1 cellular context compared by ENCODE assay signal in genomic region chrX:16930392-16930791, GRCh38.
TF ChIP-seq lines count a peak whose summit lies in the region.

No MANE protein-coding gene starts in this region.

TF ChIP-seq in K562, 482 proteins besides CTCF, POLR2A, EP300 and RAD21 (continued from another document and continues in another):
- TF ChIP-seq, protein P1, sequence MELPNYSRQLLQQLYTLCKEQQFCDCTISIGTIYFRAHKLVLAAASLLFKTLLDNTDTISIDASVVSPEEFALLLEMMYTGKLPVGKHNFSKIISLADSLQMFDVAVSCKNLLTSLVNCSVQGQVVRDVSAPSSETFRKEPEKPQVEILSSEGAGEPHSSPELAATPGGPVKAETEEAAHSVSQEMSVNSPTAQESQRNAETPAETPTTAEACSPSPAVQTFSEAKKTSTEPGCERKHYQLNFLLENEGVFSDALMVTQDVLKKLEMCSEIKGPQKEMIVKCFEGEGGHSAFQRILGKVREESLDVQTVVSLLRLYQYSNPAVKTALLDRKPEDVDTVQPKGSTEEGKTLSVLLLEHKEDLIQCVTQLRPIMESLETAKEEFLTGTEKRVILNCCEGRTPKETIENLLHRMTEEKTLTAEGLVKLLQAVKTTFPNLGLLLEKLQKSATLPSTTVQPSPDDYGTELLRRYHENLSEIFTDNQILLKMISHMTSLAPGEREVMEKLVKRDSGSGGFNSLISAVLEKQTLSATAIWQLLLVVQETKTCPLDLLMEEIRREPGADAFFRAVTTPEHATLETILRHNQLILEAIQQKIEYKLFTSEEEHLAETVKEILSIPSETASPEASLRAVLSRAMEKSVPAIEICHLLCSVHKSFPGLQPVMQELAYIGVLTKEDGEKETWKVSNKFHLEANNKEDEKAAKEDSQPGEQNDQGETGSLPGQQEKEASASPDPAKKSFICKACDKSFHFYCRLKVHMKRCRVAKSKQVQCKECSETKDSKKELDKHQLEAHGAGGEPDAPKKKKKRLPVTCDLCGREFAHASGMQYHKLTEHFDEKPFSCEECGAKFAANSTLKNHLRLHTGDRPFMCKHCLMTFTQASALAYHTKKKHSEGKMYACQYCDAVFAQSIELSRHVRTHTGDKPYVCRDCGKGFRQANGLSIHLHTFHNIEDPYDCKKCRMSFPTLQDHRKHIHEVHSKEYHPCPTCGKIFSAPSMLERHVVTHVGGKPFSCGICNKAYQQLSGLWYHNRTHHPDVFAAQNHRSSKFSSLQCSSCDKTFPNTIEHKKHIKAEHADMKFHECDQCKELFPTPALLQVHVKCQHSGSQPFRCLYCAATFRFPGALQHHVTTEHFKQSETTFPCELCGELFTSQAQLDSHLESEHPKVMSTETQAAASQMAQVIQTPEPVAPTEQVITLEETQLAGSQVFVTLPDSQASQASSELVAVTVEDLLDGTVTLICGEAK (IDR thresholded peaks at IDR 0.05) = no peak
- TF ChIP-seq, protein P1 (CRISPR knock-in tag; IDR thresholded peaks at IDR 0.05) = no peak
- TF ChIP-seq, protein P2, sequence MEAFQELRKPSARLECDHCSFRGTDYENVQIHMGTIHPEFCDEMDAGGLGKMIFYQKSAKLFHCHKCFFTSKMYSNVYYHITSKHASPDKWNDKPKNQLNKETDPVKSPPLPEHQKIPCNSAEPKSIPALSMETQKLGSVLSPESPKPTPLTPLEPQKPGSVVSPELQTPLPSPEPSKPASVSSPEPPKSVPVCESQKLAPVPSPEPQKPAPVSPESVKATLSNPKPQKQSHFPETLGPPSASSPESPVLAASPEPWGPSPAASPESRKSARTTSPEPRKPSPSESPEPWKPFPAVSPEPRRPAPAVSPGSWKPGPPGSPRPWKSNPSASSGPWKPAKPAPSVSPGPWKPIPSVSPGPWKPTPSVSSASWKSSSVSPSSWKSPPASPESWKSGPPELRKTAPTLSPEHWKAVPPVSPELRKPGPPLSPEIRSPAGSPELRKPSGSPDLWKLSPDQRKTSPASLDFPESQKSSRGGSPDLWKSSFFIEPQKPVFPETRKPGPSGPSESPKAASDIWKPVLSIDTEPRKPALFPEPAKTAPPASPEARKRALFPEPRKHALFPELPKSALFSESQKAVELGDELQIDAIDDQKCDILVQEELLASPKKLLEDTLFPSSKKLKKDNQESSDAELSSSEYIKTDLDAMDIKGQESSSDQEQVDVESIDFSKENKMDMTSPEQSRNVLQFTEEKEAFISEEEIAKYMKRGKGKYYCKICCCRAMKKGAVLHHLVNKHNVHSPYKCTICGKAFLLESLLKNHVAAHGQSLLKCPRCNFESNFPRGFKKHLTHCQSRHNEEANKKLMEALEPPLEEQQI (IDR thresholded peaks at IDR 0.05) = no peak
- TF ChIP-seq XRCC4 (IDR thresholded peaks at IDR 0.05; ENCODE audit: extremely low read depth, insufficient read depth, insufficient read length) (no peak), NFIC (IDR thresholded peaks at IDR 0.05) (0 out of 2 replicates have a peak, but pooled peaks have one; percentile 27), ZKSCAN3 (CRISPR knock-in tag; IDR thresholded peaks at IDR 0.05) (no peak), ZNF212 (CRISPR knock-in tag; IDR thresholded peaks at IDR 0.05) (no peak), TARDBP (IDR thresholded peaks at IDR 0.05) (no peak), PRMT5 (CRISPR knock-in tag; IDR thresholded peaks at IDR 0.05) (no peak), HNRNPUL1 (IDR thresholded peaks at IDR 0.05; ENCODE audit: low read length) (no peak), IRF2 (CRISPR knock-in tag; IDR thresholded peaks at IDR 0.05) (no peak), ZNF165 (CRISPR knock-in tag; IDR thresholded peaks at IDR 0.05; ENCODE audit: borderline replicate concordance) (no peak), BDP1 (IDR thresholded peaks at IDR 0.05; ENCODE audit: insufficient read depth, insufficient read length) (no peak), JUND (IDR thresholded peaks at IDR 0.05; ENCODE audit: borderline replicate concordance, low read depth, low read length) (no peak), JUND (tag; IDR thresholded peaks at IDR 0.05; ENCODE audit: borderline replicate concordance, low read depth, low read length) (peak; percentile 31; the same call in 1 of the 3 replicates), ELF4 (CRISPR knock-in tag; IDR thresholded peaks at IDR 0.05) (no peak), ZBTB9 (CRISPR knock-in tag; IDR thresholded peaks at IDR 0.05) (no peak), NR2C1 (IDR thresholded peaks at IDR 0.05) (no peak), NR2C1 (tag; IDR thresholded peaks at IDR 0.05) (no peak), RAD51 (IDR thresholded peaks at IDR 0.05; ENCODE audit: borderline replicate concordance, low read depth) (no peak), CXXC5 (CRISPR knock-in tag; IDR thresholded peaks at IDR 0.05) (peak; percentile 84), MCM2 (IDR thresholded peaks at IDR 0.05; ENCODE audit: low read depth) (no peak), DPF2 (IDR thresholded peaks at IDR 0.05) (peak; percentile 86), BRCA1 (IDR thresholded peaks at IDR 0.05) (no peak), BRCA1 (CRISPR knock-in tag; IDR thresholded peaks at IDR 0.05) (no peak), CREM (IDR thresholded peaks at IDR 0.05; ENCODE audit: low read depth) (peak; percentile 30; the same call in 1 of the 2 replicates), ZNF79 (CRISPR knock-in tag; IDR thresholded peaks at IDR 0.05; ENCODE audit: low read depth) (no peak), CEBPG (CRISPR knock-in tag; IDR thresholded peaks at IDR 0.05) (no peak), CEBPG (tag; conservative IDR thresholded peaks at IDR 0.05 in 1 of 2, IDR thresholded peaks at IDR 0.05 in 1 of 2) (peak; percentile 64 to 75), POU5F1 (IDR thresholded peaks at IDR 0.05; ENCODE audit: borderline replicate concordance, low read depth, low read length, partially characterized antibody) (no peak), SMARCA4 (IDR thresholded peaks at IDR 0.05) (peak; percentile 80)
- TF ChIP-seq, protein P3, sequence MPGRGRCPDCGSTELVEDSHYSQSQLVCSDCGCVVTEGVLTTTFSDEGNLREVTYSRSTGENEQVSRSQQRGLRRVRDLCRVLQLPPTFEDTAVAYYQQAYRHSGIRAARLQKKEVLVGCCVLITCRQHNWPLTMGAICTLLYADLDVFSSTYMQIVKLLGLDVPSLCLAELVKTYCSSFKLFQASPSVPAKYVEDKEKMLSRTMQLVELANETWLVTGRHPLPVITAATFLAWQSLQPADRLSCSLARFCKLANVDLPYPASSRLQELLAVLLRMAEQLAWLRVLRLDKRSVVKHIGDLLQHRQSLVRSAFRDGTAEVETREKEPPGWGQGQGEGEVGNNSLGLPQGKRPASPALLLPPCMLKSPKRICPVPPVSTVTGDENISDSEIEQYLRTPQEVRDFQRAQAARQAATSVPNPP (IDR thresholded peaks at IDR 0.05; ENCODE audit: borderline replicate concordance, insufficient read depth, insufficient read length) = no peak
- TF ChIP-seq, protein P4, sequence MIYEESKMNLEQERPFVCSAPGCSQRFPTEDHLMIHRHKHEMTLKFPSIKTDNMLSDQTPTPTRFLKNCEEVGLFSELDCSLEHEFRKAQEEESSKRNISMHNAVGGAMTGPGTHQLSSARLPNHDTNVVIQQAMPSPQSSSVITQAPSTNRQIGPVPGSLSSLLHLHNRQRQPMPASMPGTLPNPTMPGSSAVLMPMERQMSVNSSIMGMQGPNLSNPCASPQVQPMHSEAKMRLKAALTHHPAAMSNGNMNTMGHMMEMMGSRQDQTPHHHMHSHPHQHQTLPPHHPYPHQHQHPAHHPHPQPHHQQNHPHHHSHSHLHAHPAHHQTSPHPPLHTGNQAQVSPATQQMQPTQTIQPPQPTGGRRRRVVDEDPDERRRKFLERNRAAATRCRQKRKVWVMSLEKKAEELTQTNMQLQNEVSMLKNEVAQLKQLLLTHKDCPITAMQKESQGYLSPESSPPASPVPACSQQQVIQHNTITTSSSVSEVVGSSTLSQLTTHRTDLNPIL (CRISPR knock-in tag; IDR thresholded peaks at IDR 0.05) = no peak
- TF ChIP-seq, protein P5, sequence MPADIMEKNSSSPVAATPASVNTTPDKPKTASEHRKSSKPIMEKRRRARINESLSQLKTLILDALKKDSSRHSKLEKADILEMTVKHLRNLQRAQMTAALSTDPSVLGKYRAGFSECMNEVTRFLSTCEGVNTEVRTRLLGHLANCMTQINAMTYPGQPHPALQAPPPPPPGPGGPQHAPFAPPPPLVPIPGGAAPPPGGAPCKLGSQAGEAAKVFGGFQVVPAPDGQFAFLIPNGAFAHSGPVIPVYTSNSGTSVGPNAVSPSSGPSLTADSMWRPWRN (IDR thresholded peaks at IDR 0.05; ENCODE audit: low read depth) = 0 out of 2 replicates have a peak, but pooled peaks have one; percentile 16
- TF ChIP-seq, protein P6, sequence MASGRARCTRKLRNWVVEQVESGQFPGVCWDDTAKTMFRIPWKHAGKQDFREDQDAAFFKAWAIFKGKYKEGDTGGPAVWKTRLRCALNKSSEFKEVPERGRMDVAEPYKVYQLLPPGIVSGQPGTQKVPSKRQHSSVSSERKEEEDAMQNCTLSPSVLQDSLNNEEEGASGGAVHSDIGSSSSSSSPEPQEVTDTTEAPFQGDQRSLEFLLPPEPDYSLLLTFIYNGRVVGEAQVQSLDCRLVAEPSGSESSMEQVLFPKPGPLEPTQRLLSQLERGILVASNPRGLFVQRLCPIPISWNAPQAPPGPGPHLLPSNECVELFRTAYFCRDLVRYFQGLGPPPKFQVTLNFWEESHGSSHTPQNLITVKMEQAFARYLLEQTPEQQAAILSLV (tag; IDR thresholded peaks at IDR 0.05) = no peak
- TF ChIP-seq, protein P7, sequence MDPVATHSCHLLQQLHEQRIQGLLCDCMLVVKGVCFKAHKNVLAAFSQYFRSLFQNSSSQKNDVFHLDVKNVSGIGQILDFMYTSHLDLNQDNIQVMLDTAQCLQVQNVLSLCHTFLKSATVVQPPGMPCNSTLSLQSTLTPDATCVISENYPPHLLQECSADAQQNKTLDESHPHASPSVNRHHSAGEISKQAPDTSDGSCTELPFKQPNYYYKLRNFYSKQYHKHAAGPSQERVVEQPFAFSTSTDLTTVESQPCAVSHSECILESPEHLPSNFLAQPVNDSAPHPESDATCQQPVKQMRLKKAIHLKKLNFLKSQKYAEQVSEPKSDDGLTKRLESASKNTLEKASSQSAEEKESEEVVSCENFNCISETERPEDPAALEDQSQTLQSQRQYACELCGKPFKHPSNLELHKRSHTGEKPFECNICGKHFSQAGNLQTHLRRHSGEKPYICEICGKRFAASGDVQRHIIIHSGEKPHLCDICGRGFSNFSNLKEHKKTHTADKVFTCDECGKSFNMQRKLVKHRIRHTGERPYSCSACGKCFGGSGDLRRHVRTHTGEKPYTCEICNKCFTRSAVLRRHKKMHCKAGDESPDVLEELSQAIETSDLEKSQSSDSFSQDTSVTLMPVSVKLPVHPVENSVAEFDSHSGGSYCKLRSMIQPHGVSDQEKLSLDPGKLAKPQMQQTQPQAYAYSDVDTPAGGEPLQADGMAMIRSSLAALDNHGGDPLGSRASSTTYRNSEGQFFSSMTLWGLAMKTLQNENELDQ (CRISPR knock-in tag; IDR thresholded peaks at IDR 0.05; ENCODE audit: borderline replicate concordance) = no peak
